Comparison of ENCODE assay signal across 10 cellular contexts in genomic region chr12:112096070-112096469, GRCh38. TPM values are rescaled to one million over a fixed set of nuclear protein-coding genes. Genes with fewer than 3 reads are reported as not detected.
DNase-seq lines count a peak whose midpoint lies in the region; ATAC-seq, FAIRE-seq and TF ChIP-seq lines count a peak whose summit lies in the region.
"Had no signal": no experiment of that assay in that cellular context is flagged by ENCODE, and none has a peak within 500 bp of the region (broad histone marks: within the 10 kb centered on the region; RNA-seq: fewer than 3 reads in every experiment).

No MANE protein-coding gene starts in this region.

- H3K4me2 ChIP-seq in OCI-LY3 (ENCODE audit: low read length) = peak overlapping the region; percentile 86

- peak overlapping the region; percentile 76 for H3K9ac ChIP-seq in OCI-LY3 (ENCODE audit: low read length)

- intact Hi-C loops in testis (cut with DNase I; ENCODE audit: low total_unique reads) = no loop called here

- H4K20me1 ChIP-seq in OCI-LY3 (ENCODE audit: insufficient read depth, low read length) = peaks cover 8% of the 10 kb centered on the region; the same call in 1 of the 2 replicates

- ATAC-seq in GM21786 (IDR thresholded peaks at IDR 0.05; ENCODE audit: unreplicated experiment) (peak; percentile 90), GM21515 (IDR thresholded peaks at IDR 0.05; ENCODE audit: unreplicated experiment) (no peak)

- peaks cover 96% of the 10 kb centered on the region for H3K79me2 ChIP-seq in OCI-LY3 (ENCODE audit: low read length)

- H3K27ac ChIP-seq in OCI-LY3 (ENCODE audit: low read length) (peak overlapping the region; percentile 98), testis (no peak overlapping the region)

- no peak for TF ChIP-seq CTCF in OCI-LY3 (IDR thresholded peaks at IDR 0.05; ENCODE audit: low read depth, low read length)
- TF ChIP-seq CTCF in testis (IDR thresholded peaks at IDR 0.05) = no peak

- H3K9me3 ChIP-seq in OCI-LY3 (ENCODE audit: insufficient read depth, low read length) (no peaks in the 10 kb centered on the region), testis (no peaks in the 10 kb centered on the region)

- peak overlapping the region; percentile 63 for H3K4me3 ChIP-seq in OCI-LY3 (ENCODE audit: low read length)
- no peak overlapping the region for H3K4me3 ChIP-seq in testis

- FAIRE-seq in GM12892 (lab: Jason Lieb, UNC) = peak; percentile 48
- FAIRE-seq: HTR-8/SVneo, kidney had no signal

- H3K27me3 ChIP-seq in OCI-LY3 (ENCODE audit: low read depth, low read length) (no peaks in the 10 kb centered on the region), testis (no peaks in the 10 kb centered on the region)

- H3K36me3 ChIP-seq in OCI-LY3 (replicated peaks; ENCODE audit: low read depth, low read length) = peaks cover 47% of the 10 kb centered on the region
- no peaks in the 10 kb centered on the region for H3K36me3 ChIP-seq in testis (ENCODE audit: low read depth, missing control alignments)

- no peak for TF ChIP-seq POLR2A in GM12892 (IDR thresholded peaks at IDR 0.05; ENCODE audit: low read depth, low read length)
- no peak for TF ChIP-seq POLR2A in testis (IDR thresholded peaks at IDR 0.05)

- no peak overlapping the region for H2AFZ ChIP-seq in OCI-LY3 (ENCODE audit: low read depth, low read length)

- DNase-seq in GM12892 (ENCODE audit: insufficient read length) = no peak
- DNase-seq in islet precursor cell = peak; percentile 4
- DNase-seq in NCI-H128 (lab: John Stamatoyannopoulos, UW; ENCODE audit: unreplicated experiment) = no peak
- DNase-seq in testis = no peak
- no peak for DNase-seq in GM19238 (ENCODE audit: insufficient read length, low spot score)
- DNase-seq: kidney had no signal

- H3K4me1 ChIP-seq in OCI-LY3 (ENCODE audit: low read length) (peaks cover 43% of the 10 kb centered on the region), testis (peaks cover 8% of the 10 kb centered on the region)

RNA-seq across cellular contexts. Expression of gene NAA25, which starts 12.5 kb away (rescaled TPM):
- 20.3 TPM for polyA plus RNA-seq in GM12892 (2012; ENCODE audit: missing spikeins)
- total RNA-seq in testis = 10 to 100 TPM; 28.2 to 31.8 TPM
- 15.2 TPM for polyA plus RNA-seq in testis (ENCODE audit: insufficient read depth, low read depth, low replicate concordance)

RNA-seq across cellular contexts. Expression of gene TRAFD1, which starts 29.3 kb away (rescaled TPM):
- polyA plus RNA-seq in GM12892 (2012; ENCODE audit: missing spikeins) = 39.8 TPM
- total RNA-seq in testis = 10 to 100 TPM; 46.6 to 53.6 TPM
- 77.3 TPM for polyA plus RNA-seq in testis (ENCODE audit: insufficient read depth, low read depth, low replicate concordance)
